In genomic region chr9:130214921-130215320, GRCh38 we compare ENCODE assay signal across 22 cellular contexts. TPM values are rescaled to one million over a fixed set of nuclear protein-coding genes. Genes with fewer than 3 reads are reported as not detected.
A peak's percentile ranks its signal among the peaks of the same experiment; 100 is the strongest.
DNase-seq lines count a peak whose midpoint lies in the region; ATAC-seq and TF ChIP-seq lines count a peak whose summit lies in the region.
"Had no signal": no experiment of that assay in that cellular context is flagged by ENCODE, and none has a peak within 500 bp of the region (broad histone marks: within the 10 kb centered on the region; RNA-seq: fewer than 3 reads in every experiment).

No MANE protein-coding gene starts in this region.

- no peaks in the 10 kb centered on the region for H3K9me2 ChIP-seq in SK-N-SH

- no peak overlapping the region for H3K27ac Mint-ChIP-seq in naive thymus-derived CD4-positive, alpha-beta T cell
- H3K27ac Mint-ChIP-seq in activated CD4-positive, alpha-beta T cell treated with anti-CD3 and anti-CD28 coated beads, Interleukin-2, amount 10 ng/mL, durations not matched to agents 24 days and 14 days: no peak overlapping the region
- H3K27ac Mint-ChIP-seq: CD4-positive, alpha-beta T cell; memory B cell had no signal

- no peak for TF ChIP-seq EP300 in SK-N-SH (IDR thresholded peaks at IDR 0.05; ENCODE audit: borderline replicate concordance in 1 of 2, low read depth in 1 of 2, low read length in 1 of 2)

- peaks cover 0 to 7% of the 10 kb centered on the region in 2 experiments for H3K36me3 ChIP-seq in SK-N-SH (replicated peaks in 1 of 2; ENCODE audit: control insufficient read depth in 1 of 2, insufficient read depth in 2 of 2, low read length in 1 of 2)
- peaks cover 8% of the 10 kb centered on the region for H3K36me3 ChIP-seq in iPS-15b (ENCODE audit: control insufficient read depth, insufficient read depth, low read length)
- no peaks in the 10 kb centered on the region for H3K36me3 ChIP-seq in naive thymus-derived CD4-positive, alpha-beta T cell (ENCODE audit: control insufficient read depth in 2 of 3, insufficient read depth in 3 of 3, low read length in 3 of 3)
- H3K36me3 ChIP-seq: neutrophil, upper lobe of left lung had no signal

- H3K27me3 Mint-ChIP-seq in naive thymus-derived CD4-positive, alpha-beta T cell: peaks cover 0 to 5% (median 0%) of the 10 kb centered on the region in 5 donors
- H3K27me3 Mint-ChIP-seq in activated CD4-positive, alpha-beta T cell treated with anti-CD3 and anti-CD28 coated beads, Interleukin-2, amount 10 ng/mL, durations not matched to agents 24 days and 14 days: no peaks in the 10 kb centered on the region
- H3K27me3 Mint-ChIP-seq: CD4-positive, alpha-beta T cell had no signal

- no peak for TF ChIP-seq RAD21 in SK-N-SH (IDR thresholded peaks at IDR 0.05; ENCODE audit: low read length)

- H3K4me1 Mint-ChIP-seq in naive thymus-derived CD4-positive, alpha-beta T cell: peaks cover 0 to 3% (median 0%) of the 10 kb centered on the region in 7 donors
- no peaks in the 10 kb centered on the region for H3K4me1 Mint-ChIP-seq in activated CD4-positive, alpha-beta T cell treated with anti-CD3 and anti-CD28 coated beads, Interleukin-2, amount 10 ng/mL, durations not matched to agents 24 days and 14 days
- H3K4me1 Mint-ChIP-seq: memory B cell had no signal

- no peaks in the 10 kb centered on the region for H3K9me3 ChIP-seq in SK-N-SH
- no peaks in the 10 kb centered on the region for H3K9me3 ChIP-seq in iPS-15b (ENCODE audit: control insufficient read depth, insufficient read depth, low read length)
- H3K9me3 ChIP-seq in naive thymus-derived CD4-positive, alpha-beta T cell (ENCODE audit: control insufficient read depth in 2 of 3, low read length in 3 of 3): no peaks in the 10 kb centered on the region
- H3K9me3 ChIP-seq: A549, neutrophil, upper lobe of left lung had no signal

- POLR2A ChIA-PET in SK-N-SH (lab: Yijun Ruan, JAX): no interaction called here
- POLR2A ChIA-PET in naive thymus-derived CD4-positive, alpha-beta T cell (lab: Charles Lee): interaction anchor here (0.6 kb wide), 1 partner anchor 89 kb away, joined by 3 read pairs; no protein-coding TSS in a partner anchor

- H3F3A ChIP-seq in SK-N-SH (replicated peaks; ENCODE audit: insufficient read depth): no peaks in the 10 kb centered on the region

- H3K27ac ChIP-seq in SK-N-SH (ENCODE audit: low read depth in 2 of 2, low read length in 1 of 2): peak overlapping the region in 1 of 2 experiments; percentile 62; a peak in 2 of 4 replicates
- H3K27ac ChIP-seq in angular gyrus (ENCODE audit: low read depth, low read length): peak overlapping the region; percentile 59
- H3K27ac ChIP-seq in temporal lobe (ENCODE audit: low read depth, low read length): peak overlapping the region; percentile 59
- no peak overlapping the region for H3K27ac ChIP-seq in naive thymus-derived CD4-positive, alpha-beta T cell (ENCODE audit: low read depth, low read length)
- H3K27ac ChIP-seq: A549, neutrophil, upper lobe of left lung had no signal

- H3K36me3 Mint-ChIP-seq in naive thymus-derived CD4-positive, alpha-beta T cell: no peaks in the 10 kb centered on the region
- H3K36me3 Mint-ChIP-seq in activated CD4-positive, alpha-beta T cell treated with anti-CD3 and anti-CD28 coated beads, Interleukin-2, amount 10 ng/mL, durations not matched to agents 24 days and 14 days (ENCODE audit: low read depth): no peaks in the 10 kb centered on the region
- H3K36me3 Mint-ChIP-seq: memory B cell had no signal

- ATAC-seq in SK-N-SH treated with all-trans-retinoic acid at 6 μM for 48 hours (peak; percentile 48), HG03045 (IDR thresholded peaks at IDR 0.05; ENCODE audit: unreplicated experiment) (no peak)
- no peak for ATAC-seq in naive thymus-derived CD4-positive, alpha-beta T cell
- ATAC-seq: activated CD4-positive, CD25-positive, alpha-beta regulatory T cell treated with anti-CD3 and anti-CD28 coated beads, Interleukin-2, amount 50 U/mL, for 24 hours; right cardiac atrium had no signal

- H3K4me3 ChIP-seq in SK-N-SH (ENCODE audit: low read depth in 2 of 2, low read length in 1 of 2) (no peak overlapping the region), iPS-15b (ENCODE audit: low read depth, low read length) (no peak overlapping the region)
- H3K4me3 ChIP-seq in naive thymus-derived CD4-positive, alpha-beta T cell (ENCODE audit: low read length): no peak overlapping the region
- H3K4me3 ChIP-seq: A549, upper lobe of left lung had no signal

- WGBS in SK-N-SH (ENCODE audit: low lambda C conversion rate): 69% methylated on average over 3 of the region's 3 CpGs

- no peak overlapping the region for H2AFZ ChIP-seq in SK-N-SH (ENCODE audit: low read depth)

- H3K79me2 ChIP-seq in SK-N-SH (ENCODE audit: insufficient read depth): peaks cover 58% of the 10 kb centered on the region; the same call in 1 of the 2 replicates

- H3K9me3 Mint-ChIP-seq in naive thymus-derived CD4-positive, alpha-beta T cell: no peaks in the 10 kb centered on the region
- no peaks in the 10 kb centered on the region for H3K9me3 Mint-ChIP-seq in activated CD4-positive, alpha-beta T cell treated with anti-CD3 and anti-CD28 coated beads, Interleukin-2, amount 10 ng/mL, durations not matched to agents 24 days and 14 days
- H3K9me3 Mint-ChIP-seq: CD4-positive, alpha-beta T cell; memory B cell had no signal

- CTCF ChIA-PET in SK-N-SH (lab: Yijun Ruan, JAX): interaction anchor here (0.8 to 1.2 kb wide), 3 partner anchors 16 to 108 kb away, joined by 3 to 4 read pairs (median 3); no protein-coding TSS in a partner anchor
- CTCF ChIA-PET in naive thymus-derived CD4-positive, alpha-beta T cell (lab: Charles Lee): no interaction called here

- no peak overlapping the region for H3K4me2 ChIP-seq in SK-N-SH
- H3K4me2 ChIP-seq: A549 had no signal

- no peak for TF ChIP-seq CTCF in SK-N-SH (IDR thresholded peaks at IDR 0.05)

- H3K27me3 ChIP-seq in SK-N-SH (ENCODE audit: insufficient read depth) (no peaks in the 10 kb centered on the region), iPS-15b (ENCODE audit: control insufficient read depth, insufficient read depth, low read length) (no peaks in the 10 kb centered on the region)
- no peaks in the 10 kb centered on the region for H3K27me3 ChIP-seq in naive thymus-derived CD4-positive, alpha-beta T cell (ENCODE audit: control insufficient read depth in 2 of 2, insufficient read depth in 2 of 2, low read length in 2 of 2)
- H3K27me3 ChIP-seq: neutrophil, upper lobe of left lung had no signal

- intact Hi-C loops in naive thymus-derived CD4-positive, alpha-beta T cell (cut with micrococcal nuclease): no loop called here
- intact Hi-C loops in activated CD4-positive, alpha-beta T cell treated with anti-CD3 and anti-CD28 coated beads, Interleukin-2, amount 10 ng/mL, durations not matched to agents 24 days and 14 days (cut with micrococcal nuclease): no loop called here

- H3K4me1 ChIP-seq in SK-N-SH (ENCODE audit: control insufficient read depth in 1 of 2, insufficient read depth in 2 of 2, low read depth in 1 of 2, low read length in 1 of 2) (peaks cover 4 to 40% of the 10 kb centered on the region in 2 experiments; a peak in 1 of 4 replicates), iPS-15b (ENCODE audit: control insufficient read depth, insufficient read depth, low read length) (no peaks in the 10 kb centered on the region)
- H3K4me1 ChIP-seq in naive thymus-derived CD4-positive, alpha-beta T cell (ENCODE audit: control insufficient read depth in 2 of 2, insufficient read depth in 2 of 2, low read length in 2 of 2): no peaks in the 10 kb centered on the region
- H3K4me1 ChIP-seq: A549 had no signal

- no peak overlapping the region for H3K4me3 Mint-ChIP-seq in naive thymus-derived CD4-positive, alpha-beta T cell
- no peak overlapping the region for H3K4me3 Mint-ChIP-seq in activated CD4-positive, alpha-beta T cell treated with anti-CD3 and anti-CD28 coated beads, Interleukin-2, amount 10 ng/mL, durations not matched to agents 24 days and 14 days
- H3K4me3 Mint-ChIP-seq: CD4-positive, alpha-beta T cell; memory B cell had no signal

- H4K20me1 ChIP-seq in SK-N-SH (ENCODE audit: insufficient read depth): peaks cover 43% of the 10 kb centered on the region

- no peak for DNase-seq in SK-N-SH
- no peak for DNase-seq in naive thymus-derived CD4-positive, alpha-beta T cell
- DNase-seq in activated CD4-positive, alpha-beta T cell treated with anti-CD3 and anti-CD28 coated beads, Interleukin-2, amount 10 ng/mL, durations not matched to agents 24 days and 14 days: no peak
- DNase-seq: activated effector memory CD4-positive, alpha-beta T cell treated with anti-CD3 and anti-CD28 coated beads, Interleukin-2, amount 50 U/mL, for 16 hours; amniotic stem cell; CD4-positive, alpha-beta T cell; NCI-H2029 treated with DMSO at 0.1 percent for 48 hours; NCI-H526 treated with DMSO at 0.1 percent for 48 hours; SIG-M5; stimulated activated naive CD4-positive, alpha-beta T cell; T-helper 2 cell; upper lobe of left lung had no signal

- no peak overlapping the region for H3K9ac ChIP-seq in SK-N-SH
- peak overlapping the region; percentile 12 for H3K9ac ChIP-seq in iPS-15b (ENCODE audit: low read depth, low read length)

TF ChIP-seq in SK-N-SH treated with all-trans-retinoic acid at 6 μM for 48 hours, 23 proteins besides CTCF, POLR2A, EP300 and RAD21 (continues in another document):
- TF ChIP-seq OSR1 (CRISPR knock-in tag; IDR thresholded peaks at IDR 0.05): no peak

TF ChIP-seq in SK-N-SH, 30 proteins besides CTCF, POLR2A, EP300 and RAD21 (continues in another document):
- no peak for TF ChIP-seq RFX5 (IDR thresholded peaks at IDR 0.05; ENCODE audit: low read length)

RNA-seq across cellular contexts. Expression of gene NCS1, which starts 42.7 kb away (rescaled TPM):
- polyA plus RNA-seq in SK-N-SH (2012; rRNA removed): 40.6 and 52.9 TPM in 2 replicates
- polyA plus RNA-seq in SK-N-SH (2012; cell fraction: cytosol; rRNA removed): 30.8 and 37.3 TPM in 2 replicates
- 21.5 and 23.7 TPM in 2 replicates for polyA plus RNA-seq in SK-N-SH (2012; cell fraction: nucleus; rRNA removed)
- 138 TPM for total RNA-seq in temporal lobe
- under 1 TPM in 3 of 5 experiments, not detected in 2; 0.14 to 0.85 (median 0.22) TPM for total RNA-seq in naive thymus-derived CD4-positive, alpha-beta T cell
- polyA plus RNA-seq in naive thymus-derived CD4-positive, alpha-beta T cell: not detected
- 5.3 and 5.4 TPM in 2 replicates for total RNA-seq in activated CD4-positive, alpha-beta T cell treated with anti-CD3 and anti-CD28 coated beads, Interleukin-2, amount 10 ng/mL, durations not matched to agents 24 days and 14 days

RNA-seq across cellular contexts. Expression of gene HMCN2, which starts 50.6 kb away (rescaled TPM):
- 0.15 and 0.28 TPM in 2 replicates for polyA plus RNA-seq in SK-N-SH (2012; rRNA removed)
- 0.04 and 0.06 TPM in 2 replicates for polyA plus RNA-seq in SK-N-SH (2012; cell fraction: cytosol; rRNA removed)
- polyA plus RNA-seq in SK-N-SH (2012; cell fraction: nucleus; rRNA removed): 0.55 and 0.56 TPM in 2 replicates
- under 0.01 TPM for total RNA-seq in temporal lobe
- total RNA-seq in naive thymus-derived CD4-positive, alpha-beta T cell: not detected
- not detected for polyA plus RNA-seq in naive thymus-derived CD4-positive, alpha-beta T cell
- total RNA-seq in activated CD4-positive, alpha-beta T cell treated with anti-CD3 and anti-CD28 coated beads, Interleukin-2, amount 10 ng/mL, durations not matched to agents 24 days and 14 days: not detected in 2 replicates
- total RNA-seq: CD4-positive, alpha-beta T cell had no signal

Comparison
In these comparisons a context has a peak if more than half of its experiments do, and no peak if none do; other contexts are left out.
1. RNA of gene NCS1, which starts 42.7 kb away (total RNA-seq): 138 TPM in temporal lobe (single experiment); 5.3 to 5.4 TPM in activated CD4-positive, alpha-beta T cell treated with anti-CD3 and anti-CD28 coated beads, Interleukin-2, amount 10 ng/mL, durations not matched to agents 24 days and 14 days and 0.14 to 0.85 TPM in naive thymus-derived CD4-positive, alpha-beta T cell; every median in the first group is over 10 times any median in the second.